8 cellular contexts compared by ENCODE assay signal in genomic region chr19:38336638-38337359, GRCh38. TPM values are rescaled to one million over a fixed set of nuclear protein-coding genes. Genes with fewer than 3 reads are reported as not detected.
DNase-seq lines count a peak whose midpoint lies in the region; ATAC-seq and TF ChIP-seq lines count a peak whose summit lies in the region.

No MANE protein-coding gene starts in this region.

- no TSS peak for BruUV-seq in PC-3 (replicated peaks; lab: Mats Ljungman, UMichigan)

- H3K27ac ChIP-seq in PC-3 (ENCODE audit: low read length): peak overlapping the region; percentile 64
- peak overlapping the region; percentile 98 to 100 for H3K27ac ChIP-seq in esophagus (ENCODE audit: low read depth in 2 of 2, low read length in 1 of 2)
- peak overlapping the region; percentile 90 for H3K27ac ChIP-seq in muscle layer of colon (ENCODE audit: low read depth, low read length)

- H3K27me3 ChIP-seq in PC-3 (ENCODE audit: low read length) (no peaks in the 10 kb centered on the region), esophagus (ENCODE audit: control insufficient read depth in 1 of 2, insufficient read depth in 2 of 2, low read length in 2 of 2) (no peaks in the 10 kb centered on the region), muscle layer of colon (ENCODE audit: control insufficient read depth in 1 of 2, insufficient read depth in 2 of 2, low read length in 2 of 2) (no peaks in the 10 kb centered on the region)

- no peaks in the 10 kb centered on the region for H3K79me2 ChIP-seq in PC-3 (ENCODE audit: low read length)

- no peaks in the 10 kb centered on the region for H3F3A ChIP-seq in PC-3 (ENCODE audit: low read length, unreplicated experiment)

- H2AFZ ChIP-seq in PC-3 (ENCODE audit: low read length): peak overlapping the region; percentile 96

- CTCF ChIA-PET in PC-3 (lab: Charles Lee): interaction anchor here (0.8 kb wide), 1 partner anchor 37 kb away, joined by 3 read pairs; the partner anchor contains the start of gene PSMD8

- intact Hi-C loops in PC-3 (cut with micrococcal nuclease): loop anchor here (5.0 kb wide), 1 partner anchor 51 kb away; the partner anchor contains the start of genes GGN and SPRED3

- no peaks in the 10 kb centered on the region for H4K20me1 ChIP-seq in PC-3 (ENCODE audit: low read length)

- DNase-seq in DMS114 treated with DMSO at 0.1 percent for 48 hours (lab: John Stamatoyannopoulos, UW; ENCODE audit: unreplicated experiment): peak; percentile 95
- DNase-seq in KBM-7: peak; percentile 95
- peak; percentile 91 for DNase-seq in PC-3
- peak; percentile 94 for DNase-seq in activated T-cell treated with anti-CD3 and anti-CD28 coated beads, Interleukin-2, amount 50 U/mL, for 1 hour
- DNase-seq in stimulated activated CD8-positive, alpha-beta memory T cell treated with anti-CD3 and anti-CD28 coated beads, Interleukin-4, amount 100 ng/mL, for 48 hours: peak; percentile 98

- in situ Hi-C loops in KBM-7 (cut with MboI; ENCODE audit: low pct_unique_long_range_greater_than_20kb, low sequenced_read_pairs): no loop called here

- TF ChIP-seq CTCF in PC-3 (conservative IDR thresholded peaks at IDR 0.05; ENCODE audit: low read depth, low read length): no peak

- H3K9me2 ChIP-seq in PC-3 (replicated peaks; ENCODE audit: low read length): no peaks in the 10 kb centered on the region

- H3K9ac ChIP-seq in PC-3 (ENCODE audit: low read length) (peak overlapping the region; percentile 72), muscle layer of colon (ENCODE audit: low read length) (peak overlapping the region; percentile 57)

- H3K4me2 ChIP-seq in PC-3 (ENCODE audit: low read length): peak overlapping the region; percentile 98

- POLR2A ChIA-PET in PC-3 (lab: Charles Lee; ENCODE audit: unreplicated experiment): interaction anchor here (0.6 kb wide), 1 partner anchor 353 kb away, joined by 3 read pairs; no protein-coding TSS in a partner anchor

- no peaks in the 10 kb centered on the region for H3K36me3 ChIP-seq in PC-3 (ENCODE audit: low read depth, low read length)
- H3K36me3 ChIP-seq in esophagus (ENCODE audit: control insufficient read depth in 2 of 2, insufficient read depth in 2 of 2, low read length in 1 of 2): peaks cover 0 to 3% of the 10 kb centered on the region in 2 donors
- peaks cover 8% of the 10 kb centered on the region for H3K36me3 ChIP-seq in muscle layer of colon (ENCODE audit: insufficient read depth, low read length)

- 2 to 4% methylated on average over 36 to 41 of the region's 41 CpGs for WGBS in esophagus, 2 donors

- no peaks in the 10 kb centered on the region for H3K9me3 ChIP-seq in PC-3 (ENCODE audit: low read length)
- H3K9me3 ChIP-seq in esophagus (ENCODE audit: control insufficient read depth in 2 of 2, insufficient read depth in 1 of 2, low read depth in 1 of 2, low read length in 1 of 2): no peaks in the 10 kb centered on the region
- no peaks in the 10 kb centered on the region for H3K9me3 ChIP-seq in muscle layer of colon (ENCODE audit: low read length)

- H3K4me1 ChIP-seq in PC-3 (ENCODE audit: insufficient read depth, low read length) (peaks cover 4% of the 10 kb centered on the region; the same call in 1 of the 2 replicates), esophagus (ENCODE audit: control insufficient read depth in 2 of 2, insufficient read depth in 2 of 2, low read length in 1 of 2) (peaks cover 0 to 5% of the 10 kb centered on the region in 2 donors), muscle layer of colon (ENCODE audit: insufficient read depth, low read length) (peaks cover 4% of the 10 kb centered on the region)

- ATAC-seq in GM21619 (IDR thresholded peaks at IDR 0.05; ENCODE audit: unreplicated experiment) (peak; percentile 32), PC-3 (peak; percentile 65)

- H3K4me3 ChIP-seq in PC-3 (ENCODE audit: low read length) (peak overlapping the region; percentile 91), esophagus (ENCODE audit: low read depth in 1 of 2, low read length in 2 of 2) (peak overlapping the region; percentile 59 to 83), muscle layer of colon (ENCODE audit: low read depth in 1 of 2, low read length in 2 of 2) (peak overlapping the region; percentile 71 to 85)

RNA-seq across cellular contexts. Expression of gene CATSPERG, which starts 1.2 kb away (rescaled TPM):
- 0.44 and 2.5 TPM in 2 replicates for total RNA-seq in PC-3 (2014; rRNA removed)
- polyA plus RNA-seq in esophagus: 1 to 10 TPM; 1.4 to 5.0 TPM

RNA-seq across cellular contexts. Expression of gene KCNK6, which starts 17.2 kb away (rescaled TPM):
- 3.3 and 6.7 TPM in 2 replicates for total RNA-seq in PC-3 (2014; rRNA removed)
- 10 to 100 TPM; 19.5 to 30.2 TPM for polyA plus RNA-seq in esophagus

RNA-seq across cellular contexts. Expression of gene YIF1B, which starts 21.1 kb away (rescaled TPM):
- total RNA-seq in PC-3 (2014; rRNA removed): 62.9 and 72.3 TPM in 2 replicates
- 10 to 100 TPM; 26.0 to 40.3 TPM for polyA plus RNA-seq in esophagus

RNA-seq across cellular contexts. Expression of gene C19orf33, which starts 32.7 kb away (rescaled TPM):
- 169 and 212 TPM in 2 replicates for total RNA-seq in PC-3 (2014; rRNA removed)
- polyA plus RNA-seq in esophagus: 1,000 to 10,000 TPM in 1 of 2 donors, 100 to 1,000 TPM in 1; 826 to 1,919 TPM

RNA-seq across cellular contexts. Expression of gene PSMD8, which starts 37.6 kb away (rescaled TPM):
- total RNA-seq in PC-3 (2014; rRNA removed): 290 and 367 TPM in 2 replicates
- 100 to 1,000 TPM in 1 of 2 donors, 10 to 100 TPM in 1; 46.7 to 162 TPM for polyA plus RNA-seq in esophagus

Comparison
In these comparisons a context has a peak if more than half of its experiments do, and no peak if none do; other contexts are left out.
1. Peak in every context shown above with its lines: DNase-seq, ATAC-seq, H3K4me3 ChIP-seq and H3K27ac ChIP-seq.